In genomic region chr10:43739171-43739570, GRCh38 we compare ENCODE assay signal across 21 cellular contexts.
"Had no signal": no experiment of that assay in that cellular context is flagged by ENCODE, and none has a peak within 500 bp of the region (broad histone marks: within the 10 kb centered on the region; RNA-seq: fewer than 3 reads in every experiment).

No MANE protein-coding gene starts in this region.

- DNase-seq: activated CD4-positive, alpha-beta T cell treated with anti-CD3 and anti-CD28 coated beads, Interleukin-2, amount 50 U/mL, for 1 hour; activated CD8-positive, alpha-beta memory T cell treated with anti-CD3 and anti-CD28 coated beads, Interleukin-2, amount 50 U/mL, for 4 hours; activated effector memory CD4-positive, alpha-beta T cell treated with anti-CD3 and anti-CD28 coated beads, Interleukin-2, amount 50 U/mL, for 16 hours; activated naive CD4-positive, alpha-beta T cell treated with anti-CD3 and anti-CD28 coated beads, Interleukin-2, amount 50 U/mL, for 16 hours; activated T-cell treated with anti-CD3 and anti-CD28 coated beads, Interleukin-2, amount 50 U/mL, for 48 hours; cerebellar nuclear complex; cortex of kidney; effector CD8-positive, alpha-beta T cell; gastrocnemius medialis; head of caudate nucleus; left lung; pancreas; sigmoid colon; stimulated activated CD4-positive, alpha-beta T cell treated with anti-CD3 and anti-CD28 coated beads, Interleukin-4, amount 100 ng/mL, for 24 hours; T-helper 1 cell; T-helper 9 cell; upper lobe of right lung had no signal

- ATAC-seq: activated CD4-positive, CD25-positive, alpha-beta regulatory T cell treated with anti-CD3 and anti-CD28 coated beads, Interleukin-2, amount 50 U/mL, for 24 hours; gastrocnemius medialis; left lung; natural killer cell treated with Interleukin-12 subunit alpha and Interleukin-12 subunit beta and Interleukin-15 and Interleukin-18, amount 100 ng/mL, for 72 hours; pancreas; stimulated activated effector memory CD8-positive, alpha-beta T cell treated with anti-CD3 and anti-CD28 coated beads, Interleukin-12 subunit alpha, Interleukin-12 subunit beta, amount 100 ng/mL, for 72 hours; upper lobe of right lung had no signal

- H3K4me3 ChIP-seq: esophagus muscularis mucosa, gastrocnemius medialis, left lung, pancreas, sigmoid colon, upper lobe of right lung had no signal
